In the genomic region with DNA sequence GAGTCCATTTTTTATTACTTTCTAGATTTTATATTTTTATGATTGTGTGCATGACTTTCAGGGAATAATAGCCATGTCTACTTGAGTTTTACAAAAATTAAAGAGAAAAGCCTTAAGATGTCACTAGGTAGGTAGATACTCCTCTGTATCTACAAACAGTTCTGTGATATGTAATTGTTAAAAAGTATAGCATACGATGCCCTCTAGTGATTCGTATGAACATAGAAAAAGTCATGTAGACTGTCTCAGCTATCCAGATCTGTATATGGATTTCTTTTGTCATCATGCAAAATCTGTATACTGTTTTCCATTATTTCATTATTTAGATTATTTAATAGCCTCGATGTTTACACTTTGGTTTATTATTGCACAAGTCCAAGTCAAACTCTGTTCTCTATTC, we compare ENCODE assay signal across 9 cellular contexts.
DNase-seq lines count a peak whose midpoint lies in the region; ATAC-seq and TF ChIP-seq lines count a peak whose summit lies in the region.
"Had no signal": no experiment of that assay in that cellular context is flagged by ENCODE, and none has a peak within 500 bp of the region (broad histone marks: within the 10 kb centered on the region; RNA-seq: fewer than 3 reads in every experiment).

No MANE protein-coding gene starts in this region.

- H3K27ac ChIP-seq in osteoblast (ENCODE audit: low read depth, low read length) = no peak overlapping the region
- H3K27ac ChIP-seq in right cardiac atrium (ENCODE audit: low read length) = no peak overlapping the region

- H3K4me2 ChIP-seq in osteoblast (ENCODE audit: insufficient read depth, low read length) = no peak overlapping the region

- H3K79me2 ChIP-seq in osteoblast (ENCODE audit: insufficient read depth, low read length) = no peaks in the 10 kb centered on the region

- H3K4me3 ChIP-seq in osteoblast (ENCODE audit: insufficient read depth, low read length) (no peak overlapping the region), right cardiac atrium (ENCODE audit: low read length) (no peak overlapping the region)

- no peaks in the 10 kb centered on the region for H3K36me3 ChIP-seq in osteoblast (ENCODE audit: insufficient read depth, low read length)

- no peak for ATAC-seq in GM21360 (IDR thresholded peaks at IDR 0.05; ENCODE audit: unreplicated experiment)
- ATAC-seq in GM19397 (IDR thresholded peaks at IDR 0.05; ENCODE audit: unreplicated experiment) = no peak
- ATAC-seq in right cardiac atrium = no peak

- no peak overlapping the region for H2AFZ ChIP-seq in osteoblast (ENCODE audit: low read length)

- WGBS in right cardiac atrium = 34% methylated on average over 3 of the region's 3 CpGs

- DNase-seq in DMS 273 (lab: John Stamatoyannopoulos, UW; ENCODE audit: unreplicated experiment) = peak; percentile 41
- no peak for DNase-seq in DMS 273 treated with DMSO at 0.1 percent for 48 hours (lab: John Stamatoyannopoulos, UW)
- peak; percentile 21 to 41 for DNase-seq in NCI-H2081 (lab: John Stamatoyannopoulos, UW)
- peak; percentile 19 for DNase-seq in amniotic stem cell (lab: John Stamatoyannopoulos, UW)
- peak; percentile 77 for DNase-seq in osteoblast (ENCODE audit: insufficient read length, low spot score, missing footprints)
- no peak for DNase-seq in right cardiac atrium
- DNase-seq: 8988T had no signal

- intact Hi-C loops in right cardiac atrium (cut with DNase I) = no loop called here

- H3K4me1 ChIP-seq in osteoblast (ENCODE audit: insufficient read depth, low read length) (peaks cover 6% of the 10 kb centered on the region), right cardiac atrium (ENCODE audit: control insufficient read depth, insufficient read depth, low read length) (no peaks in the 10 kb centered on the region)

- H3K27me3 ChIP-seq in osteoblast (ENCODE audit: insufficient read depth, low read length) (no peaks in the 10 kb centered on the region), right cardiac atrium (ENCODE audit: control insufficient read depth, insufficient read depth) (no peaks in the 10 kb centered on the region)

- H3K9me3 ChIP-seq in osteoblast (ENCODE audit: low read depth, low read length) = no peaks in the 10 kb centered on the region
- no peaks in the 10 kb centered on the region for H3K9me3 ChIP-seq in right cardiac atrium (ENCODE audit: control insufficient read depth, low read length)

- H4K20me1 ChIP-seq in osteoblast (ENCODE audit: insufficient read depth, low read length) = no peaks in the 10 kb centered on the region

- TF ChIP-seq CTCF in osteoblast (IDR thresholded peaks at IDR 0.05; ENCODE audit: extremely low read depth, low read depth, low read length) = peak; percentile 27

Comparison
In these comparisons a context has a peak if more than half of its experiments do, and no peak if none do; other contexts are left out.
1. DNase-seq: peak in DMS 273 (single experiment), NCI-H2081 (2 of 2), amniotic stem cell (single experiment) and osteoblast (single experiment); none in DMS 273 treated with DMSO at 0.1 percent for 48 hours (single experiment) and right cardiac atrium (0 of 3).